In the genomic region with DNA sequence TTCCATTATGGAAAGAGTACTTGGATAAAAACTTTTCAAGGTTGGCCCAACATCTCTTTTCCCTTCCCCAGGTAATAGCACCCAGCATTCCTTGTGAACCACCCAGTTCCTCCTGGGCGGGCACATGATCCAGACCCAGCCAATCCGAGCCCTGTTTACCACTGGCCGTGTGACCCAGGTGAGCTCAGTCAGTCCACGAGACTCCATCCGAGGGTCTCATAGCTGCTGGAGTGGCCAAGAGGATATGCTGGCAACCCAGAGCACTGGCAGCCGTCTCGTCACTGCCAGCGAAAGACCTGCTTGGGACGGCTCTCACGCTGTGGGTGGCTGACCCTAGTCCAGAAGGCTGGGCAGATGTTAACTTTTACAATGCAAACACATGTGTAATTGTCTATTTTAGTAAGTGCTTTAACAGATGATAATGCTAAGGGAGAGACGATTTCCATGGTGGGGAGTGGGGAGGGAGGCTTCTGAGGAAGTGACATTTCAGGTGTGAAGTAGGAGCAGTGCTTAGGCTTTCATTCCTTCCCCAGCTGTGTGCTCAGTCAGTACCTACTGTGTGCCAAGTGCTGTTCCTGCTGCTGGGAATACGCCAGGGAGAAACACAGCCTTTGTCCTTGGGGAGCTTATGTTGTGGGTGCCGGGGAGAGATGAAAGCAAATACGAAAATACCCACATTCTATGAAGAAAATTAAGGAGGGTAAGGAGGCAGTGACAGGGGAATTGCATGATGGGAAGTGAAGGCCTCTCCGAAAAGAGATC, we compare ENCODE assay signal across 2 cellular contexts.
TF ChIP-seq lines count a peak whose summit lies in the region.

No MANE protein-coding gene starts in this region.

TF ChIP-seq in Ishikawa, 13 proteins besides CTCF, POLR2A, EP300 and RAD21:
- TF ChIP-seq ZBTB7A (IDR thresholded peaks at IDR 0.05; ENCODE audit: low read depth) (no peak), REST (IDR thresholded peaks at IDR 0.05; ENCODE audit: low read depth) (no peak), EGR1 (IDR thresholded peaks at IDR 0.05) (no peak)
- TF ChIP-seq, protein P1, sequence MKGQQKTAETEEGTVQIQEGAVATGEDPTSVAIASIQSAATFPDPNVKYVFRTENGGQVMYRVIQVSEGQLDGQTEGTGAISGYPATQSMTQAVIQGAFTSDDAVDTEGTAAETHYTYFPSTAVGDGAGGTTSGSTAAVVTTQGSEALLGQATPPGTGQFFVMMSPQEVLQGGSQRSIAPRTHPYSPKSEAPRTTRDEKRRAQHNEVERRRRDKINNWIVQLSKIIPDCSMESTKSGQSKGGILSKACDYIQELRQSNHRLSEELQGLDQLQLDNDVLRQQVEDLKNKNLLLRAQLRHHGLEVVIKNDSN (IDR thresholded peaks at IDR 0.05), result 0 out of 2 replicates have a peak, but pooled peaks have one; percentile 8

TF ChIP-seq in GM12878, 131 proteins besides CTCF, POLR2A, EP300 and RAD21:
- TF ChIP-seq, protein P2, sequence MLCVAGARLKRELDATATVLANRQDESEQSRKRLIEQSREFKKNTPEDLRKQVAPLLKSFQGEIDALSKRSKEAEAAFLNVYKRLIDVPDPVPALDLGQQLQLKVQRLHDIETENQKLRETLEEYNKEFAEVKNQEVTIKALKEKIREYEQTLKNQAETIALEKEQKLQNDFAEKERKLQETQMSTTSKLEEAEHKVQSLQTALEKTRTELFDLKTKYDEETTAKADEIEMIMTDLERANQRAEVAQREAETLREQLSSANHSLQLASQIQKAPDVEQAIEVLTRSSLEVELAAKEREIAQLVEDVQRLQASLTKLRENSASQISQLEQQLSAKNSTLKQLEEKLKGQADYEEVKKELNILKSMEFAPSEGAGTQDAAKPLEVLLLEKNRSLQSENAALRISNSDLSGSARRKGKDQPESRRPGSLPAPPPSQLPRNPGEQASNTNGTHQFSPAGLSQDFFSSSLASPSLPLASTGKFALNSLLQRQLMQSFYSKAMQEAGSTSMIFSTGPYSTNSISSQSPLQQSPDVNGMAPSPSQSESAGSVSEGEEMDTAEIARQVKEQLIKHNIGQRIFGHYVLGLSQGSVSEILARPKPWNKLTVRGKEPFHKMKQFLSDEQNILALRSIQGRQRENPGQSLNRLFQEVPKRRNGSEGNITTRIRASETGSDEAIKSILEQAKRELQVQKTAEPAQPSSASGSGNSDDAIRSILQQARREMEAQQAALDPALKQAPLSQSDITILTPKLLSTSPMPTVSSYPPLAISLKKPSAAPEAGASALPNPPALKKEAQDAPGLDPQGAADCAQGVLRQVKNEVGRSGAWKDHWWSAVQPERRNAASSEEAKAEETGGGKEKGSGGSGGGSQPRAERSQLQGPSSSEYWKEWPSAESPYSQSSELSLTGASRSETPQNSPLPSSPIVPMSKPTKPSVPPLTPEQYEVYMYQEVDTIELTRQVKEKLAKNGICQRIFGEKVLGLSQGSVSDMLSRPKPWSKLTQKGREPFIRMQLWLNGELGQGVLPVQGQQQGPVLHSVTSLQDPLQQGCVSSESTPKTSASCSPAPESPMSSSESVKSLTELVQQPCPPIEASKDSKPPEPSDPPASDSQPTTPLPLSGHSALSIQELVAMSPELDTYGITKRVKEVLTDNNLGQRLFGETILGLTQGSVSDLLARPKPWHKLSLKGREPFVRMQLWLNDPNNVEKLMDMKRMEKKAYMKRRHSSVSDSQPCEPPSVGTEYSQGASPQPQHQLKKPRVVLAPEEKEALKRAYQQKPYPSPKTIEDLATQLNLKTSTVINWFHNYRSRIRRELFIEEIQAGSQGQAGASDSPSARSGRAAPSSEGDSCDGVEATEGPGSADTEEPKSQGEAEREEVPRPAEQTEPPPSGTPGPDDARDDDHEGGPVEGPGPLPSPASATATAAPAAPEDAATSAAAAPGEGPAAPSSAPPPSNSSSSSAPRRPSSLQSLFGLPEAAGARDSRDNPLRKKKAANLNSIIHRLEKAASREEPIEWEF (IDR thresholded peaks at IDR 0.05; ENCODE audit: insufficient replicate concordance, low read depth, low read length), result no peak
- TF ChIP-seq, protein P3, sequence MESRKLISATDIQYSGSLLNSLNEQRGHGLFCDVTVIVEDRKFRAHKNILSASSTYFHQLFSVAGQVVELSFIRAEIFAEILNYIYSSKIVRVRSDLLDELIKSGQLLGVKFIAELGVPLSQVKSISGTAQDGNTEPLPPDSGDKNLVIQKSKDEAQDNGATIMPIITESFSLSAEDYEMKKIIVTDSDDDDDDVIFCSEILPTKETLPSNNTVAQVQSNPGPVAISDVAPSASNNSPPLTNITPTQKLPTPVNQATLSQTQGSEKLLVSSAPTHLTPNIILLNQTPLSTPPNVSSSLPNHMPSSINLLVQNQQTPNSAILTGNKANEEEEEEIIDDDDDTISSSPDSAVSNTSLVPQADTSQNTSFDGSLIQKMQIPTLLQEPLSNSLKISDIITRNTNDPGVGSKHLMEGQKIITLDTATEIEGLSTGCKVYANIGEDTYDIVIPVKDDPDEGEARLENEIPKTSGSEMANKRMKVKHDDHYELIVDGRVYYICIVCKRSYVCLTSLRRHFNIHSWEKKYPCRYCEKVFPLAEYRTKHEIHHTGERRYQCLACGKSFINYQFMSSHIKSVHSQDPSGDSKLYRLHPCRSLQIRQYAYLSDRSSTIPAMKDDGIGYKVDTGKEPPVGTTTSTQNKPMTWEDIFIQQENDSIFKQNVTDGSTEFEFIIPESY (IDR thresholded peaks at IDR 0.05), result no peak
- TF ChIP-seq KAT2A (conservative IDR thresholded peaks at IDR 0.05; ENCODE audit: control insufficient read depth, low read depth, low read length), result no peak
- TF ChIP-seq MTA2 (IDR thresholded peaks at IDR 0.05; ENCODE audit: low read depth), result no peak
- TF ChIP-seq IRF4 (IDR thresholded peaks at IDR 0.05; ENCODE audit: low read depth, low read length), result no peak
- TF ChIP-seq IRF3 (IDR thresholded peaks at IDR 0.05), result no peak
- no peak for TF ChIP-seq PAX8 (IDR thresholded peaks at IDR 0.05)
- no peak for TF ChIP-seq ASH2L (IDR thresholded peaks at IDR 0.05; ENCODE audit: borderline replicate concordance, low read depth)
- TF ChIP-seq REST (IDR thresholded peaks at IDR 0.05; ENCODE audit: low read depth, low read length), result no peak
- TF ChIP-seq, protein P4, sequence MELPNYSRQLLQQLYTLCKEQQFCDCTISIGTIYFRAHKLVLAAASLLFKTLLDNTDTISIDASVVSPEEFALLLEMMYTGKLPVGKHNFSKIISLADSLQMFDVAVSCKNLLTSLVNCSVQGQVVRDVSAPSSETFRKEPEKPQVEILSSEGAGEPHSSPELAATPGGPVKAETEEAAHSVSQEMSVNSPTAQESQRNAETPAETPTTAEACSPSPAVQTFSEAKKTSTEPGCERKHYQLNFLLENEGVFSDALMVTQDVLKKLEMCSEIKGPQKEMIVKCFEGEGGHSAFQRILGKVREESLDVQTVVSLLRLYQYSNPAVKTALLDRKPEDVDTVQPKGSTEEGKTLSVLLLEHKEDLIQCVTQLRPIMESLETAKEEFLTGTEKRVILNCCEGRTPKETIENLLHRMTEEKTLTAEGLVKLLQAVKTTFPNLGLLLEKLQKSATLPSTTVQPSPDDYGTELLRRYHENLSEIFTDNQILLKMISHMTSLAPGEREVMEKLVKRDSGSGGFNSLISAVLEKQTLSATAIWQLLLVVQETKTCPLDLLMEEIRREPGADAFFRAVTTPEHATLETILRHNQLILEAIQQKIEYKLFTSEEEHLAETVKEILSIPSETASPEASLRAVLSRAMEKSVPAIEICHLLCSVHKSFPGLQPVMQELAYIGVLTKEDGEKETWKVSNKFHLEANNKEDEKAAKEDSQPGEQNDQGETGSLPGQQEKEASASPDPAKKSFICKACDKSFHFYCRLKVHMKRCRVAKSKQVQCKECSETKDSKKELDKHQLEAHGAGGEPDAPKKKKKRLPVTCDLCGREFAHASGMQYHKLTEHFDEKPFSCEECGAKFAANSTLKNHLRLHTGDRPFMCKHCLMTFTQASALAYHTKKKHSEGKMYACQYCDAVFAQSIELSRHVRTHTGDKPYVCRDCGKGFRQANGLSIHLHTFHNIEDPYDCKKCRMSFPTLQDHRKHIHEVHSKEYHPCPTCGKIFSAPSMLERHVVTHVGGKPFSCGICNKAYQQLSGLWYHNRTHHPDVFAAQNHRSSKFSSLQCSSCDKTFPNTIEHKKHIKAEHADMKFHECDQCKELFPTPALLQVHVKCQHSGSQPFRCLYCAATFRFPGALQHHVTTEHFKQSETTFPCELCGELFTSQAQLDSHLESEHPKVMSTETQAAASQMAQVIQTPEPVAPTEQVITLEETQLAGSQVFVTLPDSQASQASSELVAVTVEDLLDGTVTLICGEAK (IDR thresholded peaks at IDR 0.05; ENCODE audit: borderline replicate concordance), result no peak
- TF ChIP-seq ZBTB4 (CRISPR knock-in tag; IDR thresholded peaks at IDR 0.05), result no peak
- TF ChIP-seq PML (IDR thresholded peaks at IDR 0.05; ENCODE audit: low read length), result no peak
TF ChIP-seq in GM12878: peak in this region for 0.
